In genomic region chr9:129021091-129021490, GRCh38 we compare ENCODE assay signal across 13 cellular contexts. TPM values are rescaled to one million over a fixed set of nuclear protein-coding genes. Genes with fewer than 3 reads are reported as not detected.
DNase-seq lines count a peak whose midpoint lies in the region; ATAC-seq, FAIRE-seq and TF ChIP-seq lines count a peak whose summit lies in the region.
"Had no signal": no experiment of that assay in that cellular context is flagged by ENCODE, and none has a peak within 500 bp of the region (broad histone marks: within the 10 kb centered on the region; RNA-seq: fewer than 3 reads in every experiment).

No MANE protein-coding gene starts in this region.

- peak; percentile 71 for DNase-seq in GM12891 (ENCODE audit: insufficient read length, low spot score)
- DNase-seq in GM20000 (ENCODE audit: low spot score), result peak; percentile 75
- peak; percentile 28 to 45 for DNase-seq in left colon
- DNase-seq in NCI-H526 (lab: John Stamatoyannopoulos, UW), result no peak
- DNase-seq in right atrium auricular region (ENCODE audit: low spot score), result no peak
- DNase-seq in T-helper 9 cell, result no peak
- no peak for DNase-seq in mucosa of gallbladder (ENCODE audit: low spot score)
- DNase-seq: activated CD4-positive, alpha-beta memory T cell treated with anti-CD3 and anti-CD28 coated beads for 36 hours; brain microvascular endothelial cell; CD8-positive, alpha-beta memory T cell; NCI-H1105 had no signal

- intact Hi-C loops in left colon (cut with DNase I, micrococcal nuclease), result no loop called here

- peak; percentile 74 for FAIRE-seq in GM12891 (lab: Jason Lieb, UNC)

- peaks cover 3% of the 10 kb centered on the region for H3K36me3 ChIP-seq in right atrium auricular region
- H3K36me3 ChIP-seq: brain microvascular endothelial cell had no signal

- H3K27me3 ChIP-seq in right atrium auricular region, result no peaks in the 10 kb centered on the region
- H3K27me3 ChIP-seq: brain microvascular endothelial cell had no signal

- ATAC-seq in HG03196 (IDR thresholded peaks at IDR 0.05; ENCODE audit: unreplicated experiment) (peak; percentile 74), left colon (no peak)

- TF ChIP-seq POLR2A in GM12891 (IDR thresholded peaks at IDR 0.05; ENCODE audit: low read depth, low read length), result no peak

- H3K4me1 ChIP-seq in right atrium auricular region, result peaks cover 0 to 13% of the 10 kb centered on the region in 2 donors

- H3K27ac ChIP-seq in right atrium auricular region, result no peak overlapping the region
- H3K27ac ChIP-seq: brain microvascular endothelial cell had no signal

- H3K9me3 ChIP-seq in right atrium auricular region, result no peaks in the 10 kb centered on the region

- H3K4me3 ChIP-seq in right atrium auricular region, result no peak overlapping the region
- H3K4me3 ChIP-seq: lung had no signal

- TF ChIP-seq CTCF in GM20000 (IDR thresholded peaks at IDR 0.05; ENCODE audit: extremely low read depth, missing control alignments), result no peak
- TF ChIP-seq CTCF in right atrium auricular region (IDR thresholded peaks at IDR 0.05), result no peak

TF ChIP-seq in GM12891, 5 proteins besides CTCF, POLR2A, EP300 and RAD21:
- TF ChIP-seq POLR2AphosphoS5 (IDR thresholded peaks at IDR 0.05; ENCODE audit: low read depth, low read length) (no peak), PAX5 (IDR thresholded peaks at IDR 0.05; ENCODE audit: insufficient read depth, low read length, severe bottlenecking) (no peak), POU2F2 (IDR thresholded peaks at IDR 0.05; ENCODE audit: low read depth, low read length) (no peak), SPI1 (IDR thresholded peaks at IDR 0.05; ENCODE audit: low read depth, low read length) (no peak), TAF1 (IDR thresholded peaks at IDR 0.05; ENCODE audit: low read depth, low read length) (no peak)

RNA-seq across cellular contexts. Expression of gene SH3GLB2, which starts 7.0 kb away (rescaled TPM):
- polyA plus RNA-seq in GM12891 (2012; ENCODE audit: low read depth, missing spikeins), result 20.6 TPM
- total RNA-seq in left colon, result 100 to 1,000 TPM; 158 to 169 TPM
- 10 to 100 TPM; 25.6 to 41.3 TPM for total RNA-seq in right atrium auricular region
- 186 TPM for total RNA-seq in mucosa of gallbladder

RNA-seq across cellular contexts. Expression of gene MIGA2, which starts 15.3 kb away (rescaled TPM):
- polyA plus RNA-seq in GM12891 (2012; ENCODE audit: low read depth, missing spikeins), result 11.9 TPM
- total RNA-seq in left colon (10 to 100 TPM; 68.3 to 71.3 TPM), right atrium auricular region (10 to 100 TPM; 34.2 to 40.2 TPM), mucosa of gallbladder (67.3 TPM)

RNA-seq across cellular contexts. Expression of gene DOLPP1, which starts 59.8 kb away (rescaled TPM):
- 6.5 TPM for polyA plus RNA-seq in GM12891 (2012; ENCODE audit: low read depth, missing spikeins)
- 10 to 100 TPM; 44.4 to 53.1 TPM for total RNA-seq in left colon
- 1 to 10 TPM; 4.8 to 5.4 TPM for total RNA-seq in right atrium auricular region
- total RNA-seq in mucosa of gallbladder, result 22.3 TPM

Comparison
In these comparisons a context has a peak if more than half of its experiments do, and no peak if none do; other contexts are left out.
1. DNase-seq: peak in GM12891 (single experiment), GM20000 (single experiment) and left colon (2 of 2); none in NCI-H526 (0 of 2), right atrium auricular region (single experiment), T-helper 9 cell (single experiment) and mucosa of gallbladder (single experiment).